In genomic region chr6:158072083-158072721, GRCh38 we compare ENCODE assay signal across 8 cellular contexts.
DNase-seq lines count a peak whose midpoint lies in the region; ATAC-seq and TF ChIP-seq lines count a peak whose summit lies in the region.

No MANE protein-coding gene starts in this region.

- peaks cover 0 to 3% of the 10 kb centered on the region in 2 donors for H3K36me3 Mint-ChIP-seq in naive B cell

- peak; percentile 90 for DNase-seq in Daoy (ENCODE audit: low read depth)
- peak; percentile 53 for DNase-seq in HPDE6-E6E7 (ENCODE audit: extremely low spot score)
- peak; percentile 44 for DNase-seq in OCI-M2 (lab: John Stamatoyannopoulos, UW; ENCODE audit: unreplicated experiment)
- DNase-seq in activated T-cell treated with anti-CD3 and anti-CD28 coated beads for 4 hours: peak; percentile 56
- DNase-seq in epithelial cell of proximal tubule (ENCODE audit: low read depth): no peak
- peak; percentile 47 for DNase-seq in naive B cell
- peak; percentile 25 to 58 for DNase-seq in stimulated activated CD8-positive, alpha-beta memory T cell treated with anti-CD3 and anti-CD28 coated beads, Interleukin-7, amount 100 ng/mL, for 48 hours (ENCODE audit: extremely low read depth in 1 of 2, low read depth in 1 of 2)

- H3K4me3 Mint-ChIP-seq in naive B cell: no peak overlapping the region

- peaks cover 1 to 6% (median 4%) of the 10 kb centered on the region in 3 donors for H3K4me1 Mint-ChIP-seq in naive B cell

- no peaks in the 10 kb centered on the region for H3K27me3 Mint-ChIP-seq in naive B cell

- no peak overlapping the region for H3K4me3 ChIP-seq in epithelial cell of proximal tubule (ENCODE audit: low read depth, low read length)

- peak; percentile 88 for TF ChIP-seq CTCF in epithelial cell of proximal tubule (conservative IDR thresholded peaks at IDR 0.05; ENCODE audit: low read depth, low read length)

- H3K27ac Mint-ChIP-seq in naive B cell: peak overlapping the region in 1 of 6 donors; percentile 81

- ATAC-seq in naive B cell (ENCODE audit: low read depth in 2 of 2): peak; percentile 46 to 58
- no peak for ATAC-seq in HG02970 (IDR thresholded peaks at IDR 0.05; ENCODE audit: low FRiP score, unreplicated experiment)

- H3K9me3 Mint-ChIP-seq in naive B cell: no peaks in the 10 kb centered on the region
